2 cellular contexts compared by ENCODE assay signal in genomic region chr7:120856198-120856597, GRCh38.
TF ChIP-seq lines count a peak whose summit lies in the region.

No MANE protein-coding gene starts in this region.

TF ChIP-seq in H1, 55 proteins besides CTCF, POLR2A, EP300 and RAD21:
- no peak for TF ChIP-seq SIX5 (IDR thresholded peaks at IDR 0.05; ENCODE audit: low read depth, low read length)

TF ChIP-seq in neural cell, 6 proteins besides CTCF, POLR2A, EP300 and RAD21:
- no peak for TF ChIP-seq MXI1 (conservative IDR thresholded peaks at IDR 0.05; ENCODE audit: poor library complexity, severe bottlenecking)
- no peak for TF ChIP-seq POLR2AphosphoS5 (IDR thresholded peaks at IDR 0.05)
- TF ChIP-seq, protein P1, sequence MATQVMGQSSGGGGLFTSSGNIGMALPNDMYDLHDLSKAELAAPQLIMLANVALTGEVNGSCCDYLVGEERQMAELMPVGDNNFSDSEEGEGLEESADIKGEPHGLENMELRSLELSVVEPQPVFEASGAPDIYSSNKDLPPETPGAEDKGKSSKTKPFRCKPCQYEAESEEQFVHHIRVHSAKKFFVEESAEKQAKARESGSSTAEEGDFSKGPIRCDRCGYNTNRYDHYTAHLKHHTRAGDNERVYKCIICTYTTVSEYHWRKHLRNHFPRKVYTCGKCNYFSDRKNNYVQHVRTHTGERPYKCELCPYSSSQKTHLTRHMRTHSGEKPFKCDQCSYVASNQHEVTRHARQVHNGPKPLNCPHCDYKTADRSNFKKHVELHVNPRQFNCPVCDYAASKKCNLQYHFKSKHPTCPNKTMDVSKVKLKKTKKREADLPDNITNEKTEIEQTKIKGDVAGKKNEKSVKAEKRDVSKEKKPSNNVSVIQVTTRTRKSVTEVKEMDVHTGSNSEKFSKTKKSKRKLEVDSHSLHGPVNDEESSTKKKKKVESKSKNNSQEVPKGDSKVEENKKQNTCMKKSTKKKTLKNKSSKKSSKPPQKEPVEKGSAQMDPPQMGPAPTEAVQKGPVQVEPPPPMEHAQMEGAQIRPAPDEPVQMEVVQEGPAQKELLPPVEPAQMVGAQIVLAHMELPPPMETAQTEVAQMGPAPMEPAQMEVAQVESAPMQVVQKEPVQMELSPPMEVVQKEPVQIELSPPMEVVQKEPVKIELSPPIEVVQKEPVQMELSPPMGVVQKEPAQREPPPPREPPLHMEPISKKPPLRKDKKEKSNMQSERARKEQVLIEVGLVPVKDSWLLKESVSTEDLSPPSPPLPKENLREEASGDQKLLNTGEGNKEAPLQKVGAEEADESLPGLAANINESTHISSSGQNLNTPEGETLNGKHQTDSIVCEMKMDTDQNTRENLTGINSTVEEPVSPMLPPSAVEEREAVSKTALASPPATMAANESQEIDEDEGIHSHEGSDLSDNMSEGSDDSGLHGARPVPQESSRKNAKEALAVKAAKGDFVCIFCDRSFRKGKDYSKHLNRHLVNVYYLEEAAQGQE (IDR thresholded peaks at IDR 0.05; ENCODE audit: borderline replicate concordance) = no peak
- TF ChIP-seq EZH2 (IDR thresholded peaks at IDR 0.05; ENCODE audit: borderline replicate concordance, insufficient read depth, low read length, poor library complexity, severe bottlenecking) = no peak
- no peak for TF ChIP-seq TAF1 (IDR thresholded peaks at IDR 0.05; ENCODE audit: low read depth)
- TF ChIP-seq SMC3 (conservative IDR thresholded peaks at IDR 0.05; ENCODE audit: poor library complexity) = no peak
